ENCODE assay signal across 24 cellular contexts in the genomic region with DNA sequence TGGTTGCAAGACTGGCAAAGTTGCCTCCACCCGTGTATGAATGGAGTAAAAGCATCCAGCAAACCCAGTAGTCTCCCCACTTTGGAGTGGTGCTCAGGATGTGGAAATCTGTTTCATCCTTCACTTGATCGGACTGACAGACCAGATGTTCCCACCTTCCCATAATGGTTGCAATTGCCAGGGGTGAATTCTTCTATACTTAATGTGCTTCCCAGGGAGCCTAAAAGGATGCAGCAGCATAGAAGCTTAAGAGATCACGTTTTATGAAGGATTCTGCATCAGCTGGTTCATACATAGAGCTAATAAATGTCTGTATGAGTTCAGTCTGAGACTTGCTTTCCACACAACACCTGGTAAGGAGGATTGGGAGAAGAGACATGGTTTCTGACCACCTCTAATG.
DNase-seq lines count a peak whose midpoint lies in the region; ATAC-seq and TF ChIP-seq lines count a peak whose summit lies in the region.
"Had no signal": no experiment of that assay in that cellular context is flagged by ENCODE, and none has a peak within 500 bp of the region (broad histone marks: within the 10 kb centered on the region; RNA-seq: fewer than 3 reads in every experiment).

No MANE protein-coding gene starts in this region.

- H3K36me3 Mint-ChIP-seq in activated CD8-positive, alpha-beta T cell treated with anti-CD3 and anti-CD28 coated beads for 36 hours (ENCODE audit: low read depth), result no peaks in the 10 kb centered on the region
- H3K36me3 Mint-ChIP-seq: CD14-positive monocyte; CD4-positive, alpha-beta memory T cell; CD4-positive, CD25-positive, alpha-beta regulatory T cell; CD8-positive, alpha-beta memory T cell had no signal

- CTCF ChIA-PET in A673 (lab: Charles Lee), result interaction anchor here (1.8 to 2.0 kb wide), 2 partner anchors 10 to 14 kb away, joined by 3 to 8 read pairs; no protein-coding TSS in a partner anchor
- CTCF ChIA-PET in activated CD8-positive, alpha-beta T cell treated with anti-CD3 and anti-CD28 coated beads for 36 hours (lab: Charles Lee), result no interaction called here

- 79% methylated on average over 3 of the region's 3 CpGs for WGBS in esophagus muscularis mucosa
- 74 to 89% methylated on average over 3 of the region's 3 CpGs for WGBS in gastroesophageal sphincter (ENCODE audit: low coverage in 1 of 2), 2 donors

- no peak overlapping the region for H3K27ac Mint-ChIP-seq in activated CD8-positive, alpha-beta T cell treated with anti-CD3 and anti-CD28 coated beads for 36 hours
- H3K27ac Mint-ChIP-seq: CD14-positive monocyte; CD4-positive, alpha-beta memory T cell; CD4-positive, CD25-positive, alpha-beta regulatory T cell; CD8-positive, alpha-beta memory T cell had no signal

- TF ChIP-seq POLR2A in esophagus muscularis mucosa (IDR thresholded peaks at IDR 0.05; ENCODE audit: low read depth) (no peak), gastroesophageal sphincter (IDR thresholded peaks at IDR 0.05) (no peak)

- peaks cover 5% of the 10 kb centered on the region for H3K9me3 Mint-ChIP-seq in activated CD8-positive, alpha-beta T cell treated with anti-CD3 and anti-CD28 coated beads for 36 hours

- ATAC-seq in gastroesophageal sphincter, result no peak
- no peak for ATAC-seq in activated CD8-positive, alpha-beta T cell treated with anti-CD3 and anti-CD28 coated beads for 36 hours
- ATAC-seq: GM12878 had no signal

- H3K4me1 ChIP-seq in A673 (ENCODE audit: insufficient read depth, low read length, poor library complexity, severe bottlenecking) (peaks cover 45% of the 10 kb centered on the region), esophagus muscularis mucosa (peaks cover 16 to 33% (median 32%) of the 10 kb centered on the region in 4 donors), gastroesophageal sphincter (peaks cover 7 to 35% (median 9%) of the 10 kb centered on the region in 3 donors)
- H3K4me1 ChIP-seq: BE2C had no signal

- no peak overlapping the region for H3K4me3 Mint-ChIP-seq in activated CD8-positive, alpha-beta T cell treated with anti-CD3 and anti-CD28 coated beads for 36 hours
- H3K4me3 Mint-ChIP-seq: CD14-positive monocyte; CD4-positive, alpha-beta memory T cell; CD4-positive, CD25-positive, alpha-beta regulatory T cell; CD8-positive, alpha-beta memory T cell had no signal

- intact Hi-C loops in A673 (cut with micrococcal nuclease; ENCODE audit: unreplicated experiment), result loop anchor here (5.0 kb wide), 1 partner anchor 45 kb away; no protein-coding TSS in a partner anchor
- intact Hi-C loops in esophagus muscularis mucosa (cut with DNase I), result loop anchor here (5.0 kb wide), 1 partner anchor 205 kb away; no protein-coding TSS in a partner anchor
- intact Hi-C loops in activated CD8-positive, alpha-beta T cell treated with anti-CD3 and anti-CD28 coated beads for 36 hours (cut with micrococcal nuclease), result no loop called here

- POLR2A ChIA-PET in A673 (lab: Charles Lee; ENCODE audit: low non-redundant PET), result no interaction called here
- POLR2A ChIA-PET in activated CD8-positive, alpha-beta T cell treated with anti-CD3 and anti-CD28 coated beads for 36 hours (lab: Charles Lee), result no interaction called here

- H3K36me3 ChIP-seq in A673 (ENCODE audit: insufficient read depth, low read length, poor library complexity, severe bottlenecking) (no peaks in the 10 kb centered on the region), esophagus muscularis mucosa (no peaks in the 10 kb centered on the region), gastroesophageal sphincter (no peaks in the 10 kb centered on the region)
- H3K36me3 ChIP-seq: BE2C, BLaER1 had no signal

- no peaks in the 10 kb centered on the region for H3K27me3 ChIP-seq in A673 (replicated peaks; ENCODE audit: insufficient read depth, low read depth, low read length, poor library complexity)
- H3K27me3 ChIP-seq in esophagus muscularis mucosa, result no peaks in the 10 kb centered on the region
- H3K27me3 ChIP-seq in gastroesophageal sphincter, result no peaks in the 10 kb centered on the region
- H3K27me3 ChIP-seq: BE2C, BLaER1 had no signal

- DNase-seq in A673 (ENCODE audit: low spot score), result peak; percentile 68
- DNase-seq in esophagus muscularis mucosa (ENCODE audit: extremely low spot score), result peak; percentile 66
- DNase-seq in skeletal muscle cell (ENCODE audit: low read depth), result peak; percentile 52
- DNase-seq in AG08396 (ENCODE audit: low spot score), result no peak
- DNase-seq in hippocampal formation (lab: John Stamatoyannopoulos, UW), result no peak
- DNase-seq in activated CD8-positive, alpha-beta T cell treated with anti-CD3 and anti-CD28 coated beads for 36 hours, result no peak
- DNase-seq: 8988T; BE2C; C1 segment of cervical spinal cord; CD4-positive, alpha-beta memory T cell; CD4-positive, CD25-positive, alpha-beta regulatory T cell; CD8-positive, alpha-beta memory T cell; COR-L47; DMS 273 treated with DMSO at 0.1 percent for 48 hours; DMS153; DMS53; DMS79; DND-41; EL; GDM1 had no signal

- TF ChIP-seq CTCF in A673 (conservative IDR thresholded peaks at IDR 0.05; ENCODE audit: low read depth, low read length) (no peak), esophagus muscularis mucosa (IDR thresholded peaks at IDR 0.05) (no peak), gastroesophageal sphincter (IDR thresholded peaks at IDR 0.05) (no peak)
- TF ChIP-seq CTCF in activated CD8-positive, alpha-beta T cell treated with anti-CD3 and anti-CD28 coated beads for 36 hours (IDR thresholded peaks at IDR 0.05), result no peak

- H3K27ac ChIP-seq in A673 (ENCODE audit: low read depth, low read length, poor library complexity, severe bottlenecking), result peak overlapping the region; percentile 87
- peak overlapping the region; percentile 70 to 81 (median 78) for H3K27ac ChIP-seq in esophagus muscularis mucosa (replicated peaks in 1 of 4)
- H3K27ac ChIP-seq in gastroesophageal sphincter, result peak overlapping the region; percentile 71 to 77 (median 76)
- H3K27ac ChIP-seq: BLaER1 had no signal

- BruUV-seq in A673 (replicated peaks; lab: Mats Ljungman, UMichigan), result no TSS peak

- peaks cover 2% of the 10 kb centered on the region for H3K9me3 ChIP-seq in A673 (ENCODE audit: low read depth, low read length, poor library complexity, severe bottlenecking)
- no peaks in the 10 kb centered on the region for H3K9me3 ChIP-seq in esophagus muscularis mucosa
- H3K9me3 ChIP-seq in gastroesophageal sphincter, result no peaks in the 10 kb centered on the region
- H3K9me3 ChIP-seq: BE2C had no signal

- peaks cover 7% of the 10 kb centered on the region for H3K27me3 Mint-ChIP-seq in activated CD8-positive, alpha-beta T cell treated with anti-CD3 and anti-CD28 coated beads for 36 hours

- H3K4me3 ChIP-seq in A673 (ENCODE audit: low read depth, low read length, poor library complexity, severe bottlenecking), result no peak overlapping the region
- H3K4me3 ChIP-seq in esophagus muscularis mucosa, result no peak overlapping the region
- no peak overlapping the region for H3K4me3 ChIP-seq in gastroesophageal sphincter
- no peak overlapping the region for H3K4me3 ChIP-seq in skeletal muscle cell (ENCODE audit: low read depth, low read length)
- H3K4me3 ChIP-seq: BLaER1, GM12878 had no signal

- peaks cover 12% of the 10 kb centered on the region for H3K4me1 Mint-ChIP-seq in activated CD8-positive, alpha-beta T cell treated with anti-CD3 and anti-CD28 coated beads for 36 hours (ENCODE audit: low read depth)
- H3K4me1 Mint-ChIP-seq: CD4-positive, CD25-positive, alpha-beta regulatory T cell had no signal

- TF ChIP-seq EP300 in esophagus muscularis mucosa (IDR thresholded peaks at IDR 0.05) (no peak), gastroesophageal sphincter (IDR thresholded peaks at IDR 0.05) (no peak)

Comparison
In these comparisons a context has a peak if more than half of its experiments do, and no peak if none do; other contexts are left out.
1. DNase-seq: peak in A673 (single experiment), esophagus muscularis mucosa (single experiment) and skeletal muscle cell (single experiment); none in AG08396 (single experiment), hippocampal formation (0 of 2) and activated CD8-positive, alpha-beta T cell treated with anti-CD3 and anti-CD28 coated beads for 36 hours (single experiment).
2. Peak in every context shown above with its lines, with median percentiles within 50 percentile points of each other: H3K27ac ChIP-seq.